16 cellular contexts compared by ENCODE assay signal in the genomic region with DNA sequence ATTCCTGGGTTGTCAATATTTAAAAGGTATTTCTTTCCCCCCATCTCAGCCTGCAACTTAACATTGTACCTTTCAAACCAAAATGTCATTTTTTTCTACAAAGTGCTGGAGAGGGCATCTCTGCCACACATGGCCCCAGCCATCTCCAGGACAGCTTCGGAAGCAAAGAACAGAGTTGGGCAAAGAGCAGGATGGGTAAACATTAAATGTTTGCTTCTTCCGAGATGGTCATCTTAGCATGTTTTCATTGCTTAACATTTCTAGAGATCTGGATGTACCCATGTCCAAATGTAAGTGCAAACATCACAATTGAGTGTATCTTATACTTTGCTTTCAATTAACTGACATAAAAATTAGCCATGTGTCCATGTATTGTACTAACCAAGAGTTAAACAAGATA. TPM values are rescaled to one million over a fixed set of nuclear protein-coding genes. Genes with fewer than 3 reads are reported as not detected.
DNase-seq lines count a peak whose midpoint lies in the region; ATAC-seq, FAIRE-seq and TF ChIP-seq lines count a peak whose summit lies in the region.
"Had no signal": no experiment of that assay in that cellular context is flagged by ENCODE, and none has a peak within 500 bp of the region (broad histone marks: within the 10 kb centered on the region; RNA-seq: fewer than 3 reads in every experiment).

No MANE protein-coding gene starts in this region.

- TF ChIP-seq POLR2A in HepG2 (IDR thresholded peaks at IDR 0.05; ENCODE audit: insufficient read depth in 1 of 2, low read depth in 2 of 2, low read length in 2 of 2) = no peak

- no peak for TF ChIP-seq CTCF in liver (IDR thresholded peaks at IDR 0.05; ENCODE audit: low read depth, low read length, missing input control)
- no peak for TF ChIP-seq CTCF in HepG2 (CRISPR knock-in tag; IDR thresholded peaks at IDR 0.05)
- TF ChIP-seq CTCF in OCI-LY3 (IDR thresholded peaks at IDR 0.05; ENCODE audit: low read depth, low read length) = no peak
- TF ChIP-seq CTCF in natural killer cell (IDR thresholded peaks at IDR 0.05) = no peak
- no peak for TF ChIP-seq CTCF in tibial artery (IDR thresholded peaks at IDR 0.05)

- no peak overlapping the region for H2AFZ ChIP-seq in HepG2 (ENCODE audit: low read length)
- no peak overlapping the region for H2AFZ ChIP-seq in OCI-LY3 (ENCODE audit: low read depth, low read length)

- peaks cover 26 to 51% of the 10 kb centered on the region in 2 donors for H3K4me1 Mint-ChIP-seq in natural killer cell

- ATAC-seq in HepG2 (no peak), natural killer cell (no peak), HG02884 (IDR thresholded peaks at IDR 0.05; ENCODE audit: unreplicated experiment) (no peak)

- CTCF ChIA-PET in HepG2 (lab: Yijun Ruan, JAX; ENCODE audit: low intra/inter-chr PET ratio, low total read pairs) = no interaction called here

- H3K4me2 ChIP-seq in HepG2 (ENCODE audit: low read depth, low read length) (no peak overlapping the region), OCI-LY3 (ENCODE audit: low read length) (peak overlapping the region; percentile 81; the same call in 1 of the 2 replicates)
- H3K4me2 ChIP-seq: BLaER1 had no signal

- H3K79me2 ChIP-seq in HepG2 (ENCODE audit: insufficient read depth, low read length) (no peaks in the 10 kb centered on the region), OCI-LY3 (ENCODE audit: low read length) (no peaks in the 10 kb centered on the region)

- no peaks in the 10 kb centered on the region for H3K9me3 Mint-ChIP-seq in natural killer cell
- H3K9me3 Mint-ChIP-seq: CD4-positive, CD25-positive, alpha-beta regulatory T cell had no signal

- whole genome bisulfite sequencing in liver = 47% methylated on average over 2 of the region's 2 CpGs
- 72% methylated on average over 2 of the region's 2 CpGs for WGBS in HepG2 (ENCODE audit: low lambda C conversion rate)

- no peaks in the 10 kb centered on the region for H3K9me3 ChIP-seq in liver (ENCODE audit: control insufficient read depth in 4 of 4, low read length in 3 of 4)
- no peaks in the 10 kb centered on the region for H3K9me3 ChIP-seq in HepG2 (ENCODE audit: low read length)
- H3K9me3 ChIP-seq in OCI-LY3 (ENCODE audit: insufficient read depth, low read length) = no peaks in the 10 kb centered on the region
- no peaks in the 10 kb centered on the region for H3K9me3 ChIP-seq in tibial artery
- H3K9me3 ChIP-seq: BLaER1, HAP-1 had no signal

- BruUV-seq in HepG2 (replicated peaks; lab: Mats Ljungman, UMichigan) = no TSS peak

- H3K27ac ChIP-seq in liver (ENCODE audit: low read depth in 1 of 2, low read length in 2 of 2) = no peak overlapping the region
- H3K27ac ChIP-seq in HepG2 (ENCODE audit: extremely low read length, insufficient read depth, low read length) = no peak overlapping the region
- H3K27ac ChIP-seq in OCI-LY3 (ENCODE audit: low read length) = no peak overlapping the region
- no peak overlapping the region for H3K27ac ChIP-seq in tibial artery
- H3K27ac ChIP-seq: BLaER1 had no signal

- TF ChIP-seq RAD21 in liver (IDR thresholded peaks at IDR 0.05) = no peak
- no peak for TF ChIP-seq RAD21 in HepG2 (CRISPR knock-in tag; IDR thresholded peaks at IDR 0.05)

- H3K9ac ChIP-seq in liver (ENCODE audit: low read depth in 1 of 2, low read length in 2 of 2) (no peak overlapping the region), HepG2 (ENCODE audit: insufficient read depth, low read depth, low read length) (no peak overlapping the region), OCI-LY3 (ENCODE audit: low read length) (no peak overlapping the region)
- H3K9ac ChIP-seq: BLaER1 had no signal

- H3K27ac Mint-ChIP-seq in natural killer cell = peak overlapping the region; percentile 68 to 73

- FAIRE-seq in HepG2 (lab: Jason Lieb, UNC) = no peak
- FAIRE-seq: GM19239, H1 had no signal

- H3K36me3 Mint-ChIP-seq in natural killer cell = peaks cover 19% of the 10 kb centered on the region

- in situ Hi-C loops in HepG2 (cut with HindIII; ENCODE audit: extremely low pct_ligation_motif_present, low pct_unique_long_range_greater_than_20kb) = no loop called here

- POLR2A ChIA-PET in HepG2 (lab: Yijun Ruan, JAX) = no interaction called here

- no peak for TF ChIP-seq EP300 in HepG2 (IDR thresholded peaks at IDR 0.05; ENCODE audit: low read depth in 2 of 2, low read length in 2 of 2)
- TF ChIP-seq EP300 in HepG2 (CRISPR knock-in tag; IDR thresholded peaks at IDR 0.05; ENCODE audit: borderline replicate concordance) = no peak

- H3K4me3 ChIP-seq in liver (ENCODE audit: low read depth in 1 of 3, low read length in 3 of 3) = no peak overlapping the region
- no peak overlapping the region for H3K4me3 ChIP-seq in HepG2 (replicated peaks in 1 of 3; ENCODE audit: insufficient read depth in 1 of 3, low read depth in 2 of 3, low read length in 3 of 3)
- H3K4me3 ChIP-seq in OCI-LY3 (ENCODE audit: low read length) = no peak overlapping the region
- no peak overlapping the region for H3K4me3 ChIP-seq in tibial artery
- H3K4me3 ChIP-seq: BLaER1, HAP-1 had no signal

- no peaks in the 10 kb centered on the region for H3K27me3 Mint-ChIP-seq in natural killer cell (ENCODE audit: low read depth in 2 of 2)
- H3K27me3 Mint-ChIP-seq: CD4-positive, CD25-positive, alpha-beta regulatory T cell had no signal

- intact Hi-C loops in HepG2 (cut with micrococcal nuclease; ENCODE audit: unreplicated experiment) (no loop called here), natural killer cell (cut with micrococcal nuclease) (no loop called here), tibial artery (cut with DNase I; ENCODE audit: low total_unique reads) (no loop called here)

- H3K27me3 ChIP-seq in liver (ENCODE audit: control insufficient read depth in 4 of 4, insufficient read depth in 4 of 4, low read length in 3 of 4) (no peaks in the 10 kb centered on the region), HepG2 (ENCODE audit: control insufficient read depth in 1 of 2, insufficient read depth in 2 of 2, low read length in 2 of 2) (no peaks in the 10 kb centered on the region), OCI-LY3 (ENCODE audit: low read depth, low read length) (no peaks in the 10 kb centered on the region), tibial artery (no peaks in the 10 kb centered on the region)
- H3K27me3 ChIP-seq: BLaER1 had no signal

- no peak overlapping the region for H3K4me3 Mint-ChIP-seq in natural killer cell
- H3K4me3 Mint-ChIP-seq: CD4-positive, CD25-positive, alpha-beta regulatory T cell had no signal

- H4K20me1 ChIP-seq in HepG2 (ENCODE audit: insufficient read depth, low read length) (no peaks in the 10 kb centered on the region), OCI-LY3 (ENCODE audit: insufficient read depth, low read length) (no peaks in the 10 kb centered on the region)
- H4K20me1 ChIP-seq: BLaER1 had no signal

- H3K4me1 ChIP-seq in liver (ENCODE audit: control insufficient read depth in 4 of 4, insufficient read depth in 4 of 4, low read length in 3 of 4) = peaks cover 2 to 20% (median 6%) of the 10 kb centered on the region in 4 donors
- H3K4me1 ChIP-seq in HepG2 (ENCODE audit: insufficient read depth, low read length) = peaks cover 10% of the 10 kb centered on the region
- peaks cover 20% of the 10 kb centered on the region for H3K4me1 ChIP-seq in OCI-LY3 (ENCODE audit: low read length)
- no peaks in the 10 kb centered on the region for H3K4me1 ChIP-seq in tibial artery
- H3K4me1 ChIP-seq: BLaER1 had no signal

- no peak for DNase-seq in HepG2 (ENCODE audit: low spot score)
- DNase-seq in natural killer cell = no peak
- no peak for DNase-seq in stimulated activated naive CD4-positive, alpha-beta T cell treated with Interleukin-2 at 50 U/mL for 16 hours (lab: John Stamatoyannopoulos, UW)
- no peak for DNase-seq in tibial artery
- DNase-seq: 8988T; AML-193; Calu3; CD4-positive, CD25-positive, alpha-beta regulatory T cell; DMS79 had no signal

- peaks cover 0 to 19% (median 16%) of the 10 kb centered on the region in 4 donors for H3K36me3 ChIP-seq in liver (ENCODE audit: control insufficient read depth in 4 of 4, insufficient read depth in 3 of 4, low read depth in 1 of 4, low read length in 3 of 4)
- peaks cover 11 to 24% of the 10 kb centered on the region in 2 experiments for H3K36me3 ChIP-seq in HepG2 (replicated peaks in 1 of 2; ENCODE audit: control insufficient read depth in 1 of 2, insufficient read depth in 2 of 2, low read length in 2 of 2)
- H3K36me3 ChIP-seq in OCI-LY3 (replicated peaks; ENCODE audit: low read depth, low read length) = no peaks in the 10 kb centered on the region
- no peaks in the 10 kb centered on the region for H3K36me3 ChIP-seq in tibial artery
- H3K36me3 ChIP-seq: HAP-1 had no signal

TF ChIP-seq in liver, 16 proteins besides CTCF, POLR2A, EP300 and RAD21 (continues in another document):
- TF ChIP-seq GABPA (IDR thresholded peaks at IDR 0.05 in 1 of 2, conservative IDR thresholded peaks at IDR 0.05 in 1 of 2) = no peak
- no peak for TF ChIP-seq FOXA1 (IDR thresholded peaks at IDR 0.05)
- TF ChIP-seq SP1 (IDR thresholded peaks at IDR 0.05) = no peak

TF ChIP-seq in HepG2, 621 proteins besides CTCF, POLR2A, EP300 and RAD21 (continues in another document):
- no peak for TF ChIP-seq ZNF101 (CRISPR knock-in tag; IDR thresholded peaks at IDR 0.05; ENCODE audit: borderline replicate concordance, low read depth)

RNA-seq across cellular contexts. Expression of a gene that starts 14.3 kb away (rescaled TPM):
- 1 to 10 TPM in 1 of 2 donors, under 1 TPM in 1; 0.08 to 1.0 TPM for total RNA-seq in liver
- 1 to 10 TPM in 1 of 2 donors, under 1 TPM in 1; 0.54 to 1.3 TPM for polyA plus RNA-seq in liver
- not detected in 2 replicates for total RNA-seq in HepG2 (2016; rRNA removed; fragmentation: Illumina TruSeq; extraction: Trizol)
- total RNA-seq in HepG2 (2016; cell fraction: cytosol; rRNA removed; fragmentation: Illumina TruSeq; extraction: Trizol; ENCODE audit: low read depth) = not detected in 2 replicates
- total RNA-seq in HepG2 (2016; cell fraction: insoluble cytoplasmic fraction; rRNA removed; fragmentation: Illumina TruSeq; extraction: Trizol) = not detected in 2 replicates
- total RNA-seq in HepG2 (2016; cell fraction: membrane; rRNA removed; fragmentation: Illumina TruSeq; extraction: Trizol) = not detected in 2 replicates
- total RNA-seq in HepG2 (2016; cell fraction: nucleus; rRNA removed; fragmentation: Illumina TruSeq; extraction: Trizol) = not detected in 2 replicates
- not detected in 2 replicates for polyA plus RNA-seq in HepG2 (2011; rRNA removed)
- polyA plus RNA-seq in HepG2 (2011; cell fraction: cytosol; rRNA removed) = not detected in 2 replicates
- polyA plus RNA-seq in HepG2 (2011; cell fraction: nucleus; rRNA removed) = not detected in 2 replicates
- 0.05 and 0.09 TPM in 2 replicates for polyA plus RNA-seq in HepG2 (2012)
- polyA plus RNA-seq in HepG2 (2016; cell fraction: cytosol; fragmentation: Illumina TruSeq; extraction: Trizol; ENCODE audit: low read depth) = not detected in 2 replicates
- polyA plus RNA-seq in HepG2 (2016; cell fraction: insoluble cytoplasmic fraction; fragmentation: Illumina TruSeq; extraction: Trizol; ENCODE audit: low read depth) = not detected in 2 replicates
- polyA plus RNA-seq in HepG2 (2016; cell fraction: membrane; fragmentation: Illumina TruSeq; extraction: Trizol; ENCODE audit: low read depth) = not detected in 2 replicates
- polyA plus RNA-seq in HepG2 (2016; cell fraction: nucleus; fragmentation: Illumina TruSeq; extraction: Trizol; ENCODE audit: insufficient read depth, low read depth) = not detected in 2 replicates
- 0.58 TPM in 1 of 2 replicates, not detected in the other for polyA minus RNA-seq in HepG2 (2011; rRNA and poly(A)+ RNA removed; ENCODE audit: low replicate concordance)
- polyA minus RNA-seq in HepG2 (2011; cell fraction: cytosol; rRNA and poly(A)+ RNA removed) = not detected in 2 replicates
- polyA minus RNA-seq in HepG2 (2011; cell fraction: nucleus; rRNA and poly(A)+ RNA removed) = not detected in 2 replicates
- not detected for total RNA-seq in natural killer cell
- total RNA-seq: Calu3; CD4-positive, CD25-positive, alpha-beta regulatory T cell had no signal
